Comparison of ENCODE assay signal across 23 cellular contexts in genomic region chr1:187570166-187570565, GRCh38.
"Had no signal": no experiment of that assay in that cellular context is flagged by ENCODE, and none has a peak within 500 bp of the region (broad histone marks: within the 10 kb centered on the region; RNA-seq: fewer than 3 reads in every experiment).

No MANE protein-coding gene starts in this region.

- H3K4me1 ChIP-seq: esophagus muscularis mucosa, gastrocnemius medialis, heart right ventricle, left lung, lower lobe of right lung had no signal

- H3K27me3 ChIP-seq: dorsolateral prefrontal cortex, esophagus muscularis mucosa, gastrocnemius medialis, heart right ventricle, left lung had no signal

- H3K4me3 ChIP-seq: coronary artery, dorsolateral prefrontal cortex, esophagus muscularis mucosa, gastrocnemius medialis, heart right ventricle, left lung, lower lobe of right lung, mucosa of descending colon had no signal

- H3K27ac ChIP-seq: coronary artery, dorsolateral prefrontal cortex, esophagus muscularis mucosa, gastrocnemius medialis, heart right ventricle, left lung, lower lobe of right lung had no signal

- FAIRE-seq: endothelial cell of umbilical vein, islet of Langerhans, keratinocyte had no signal

- DNase-seq: dermis blood vessel endothelial cell; dorsolateral prefrontal cortex; effector CD4-positive, alpha-beta T cell; effector memory CD4-positive, alpha-beta T cell; foreskin fibroblast; foreskin melanocyte; gastrocnemius medialis; glutamatergic neuron; head of caudate nucleus; heart right ventricle; hippocampal formation; left cardiac atrium; left lung; left ventricle myocardium superior; lower lobe of right lung; mesenchymal stem cell; mucosa of descending colon; naive B cell had no signal

- ATAC-seq: gastrocnemius medialis, heart right ventricle, left cardiac atrium, left lung, left ventricle myocardium superior, lower lobe of right lung, mucosa of descending colon had no signal

- H3K9me3 ChIP-seq: esophagus muscularis mucosa, gastrocnemius medialis, lower lobe of right lung had no signal

- H3K36me3 ChIP-seq: esophagus muscularis mucosa, gastrocnemius medialis, heart right ventricle, left lung, lower lobe of right lung had no signal
